Comparison of ENCODE assay signal across 8 cellular contexts in the genomic region with DNA sequence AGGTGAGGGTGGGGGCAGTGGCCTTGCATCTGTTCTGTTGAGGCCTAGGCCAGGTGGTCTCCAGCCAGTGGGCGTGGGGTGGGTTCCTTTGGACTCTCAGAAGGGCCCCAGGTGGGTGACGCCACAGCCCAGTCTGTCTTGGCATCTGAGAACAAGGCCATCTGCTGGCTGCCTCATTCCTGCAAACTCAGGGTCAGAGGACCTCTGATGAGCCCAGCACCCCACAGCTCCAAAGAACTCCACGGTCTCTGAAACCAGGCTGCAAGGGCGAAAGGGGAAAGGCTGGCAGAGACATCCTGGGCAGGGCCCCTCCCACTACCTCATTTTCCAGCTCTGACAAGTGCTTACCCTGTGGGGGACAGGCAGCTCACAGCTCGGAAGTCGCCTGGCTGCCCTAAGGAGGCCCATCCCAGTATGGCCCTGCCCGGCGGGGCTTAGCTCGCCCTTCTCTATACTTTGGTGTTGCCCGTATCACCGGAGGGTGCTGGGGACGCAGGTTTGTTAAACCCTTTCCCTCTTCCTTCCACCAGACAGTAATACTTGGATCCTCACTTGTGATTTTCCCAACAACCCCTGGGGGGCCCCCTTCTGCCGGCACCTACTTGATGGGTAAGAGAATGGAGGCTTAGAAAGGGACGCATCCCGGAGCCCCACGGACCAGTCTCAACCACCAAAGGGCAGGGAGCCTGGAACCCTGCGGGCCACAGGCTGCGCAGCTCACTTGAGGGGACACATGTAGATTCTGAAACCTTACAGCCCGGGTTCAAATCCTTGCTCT. TPM values are rescaled to one million over a fixed set of nuclear protein-coding genes. Genes with fewer than 3 reads are reported as not detected.
DNase-seq lines count a peak whose midpoint lies in the region; FAIRE-seq and TF ChIP-seq lines count a peak whose summit lies in the region.

No MANE protein-coding gene starts in this region.

- no peak overlapping the region for H3K4me2 ChIP-seq in DOHH2 (ENCODE audit: low read length)

- H4K20me1 ChIP-seq in DOHH2 (ENCODE audit: control insufficient read depth, insufficient read depth, low read depth, low read length) = no peaks in the 10 kb centered on the region

- intact Hi-C loops in kidney (cut with DNase I) = no loop called here
- intact Hi-C loops in transverse colon (cut with DNase I; ENCODE audit: low total_unique reads) = no loop called here

- peak; percentile 23 for TF ChIP-seq CTCF in DOHH2 (IDR thresholded peaks at IDR 0.05; ENCODE audit: low read depth, low read length, poor library complexity, severe bottlenecking)
- TF ChIP-seq CTCF in kidney (IDR thresholded peaks at IDR 0.05; ENCODE audit: borderline replicate concordance, extremely low read depth, insufficient read depth) = no peak
- peak in 2 of 5 experiments; percentile 8 to 13 for TF ChIP-seq CTCF in transverse colon (IDR thresholded peaks at IDR 0.05)

- H3K27ac ChIP-seq in DOHH2 (ENCODE audit: low read depth, low read length) (no peak overlapping the region), kidney (ENCODE audit: low read depth in 2 of 2, low read length in 2 of 2) (peak overlapping the region; percentile 14 to 41), transverse colon (peak overlapping the region; percentile 74 to 85 (median 80))

- DNase-seq in LHCN-M2 (ENCODE audit: low read depth) (peak; percentile 47), amniotic epithelial cell (ENCODE audit: low read depth) (peak; percentile 69), kidney (peak; percentile 82), transverse colon (no peak), HPDE6-E6E7 (ENCODE audit: extremely low spot score) (no peak), ureter (ENCODE audit: low spot score) (no peak), GM12892 (ENCODE audit: insufficient read length) (no peak)

- no peak overlapping the region for H3K4me3 ChIP-seq in DOHH2 (ENCODE audit: low read length)
- peak overlapping the region in 1 of 2 donors; percentile 39 for H3K4me3 ChIP-seq in kidney (ENCODE audit: low read length in 2 of 2)
- no peak overlapping the region for H3K4me3 ChIP-seq in transverse colon

- no peaks in the 10 kb centered on the region for H3K4me1 ChIP-seq in DOHH2 (ENCODE audit: control insufficient read depth, low read length)
- H3K4me1 ChIP-seq in kidney (ENCODE audit: control insufficient read depth in 1 of 2, insufficient read depth in 1 of 2, low read depth in 1 of 2, low read length in 2 of 2) = peaks cover 11 to 32% of the 10 kb centered on the region in 2 donors
- H3K4me1 ChIP-seq in transverse colon = peaks cover 30 to 46% (median 38%) of the 10 kb centered on the region in 4 donors

- no peaks in the 10 kb centered on the region for H3K79me2 ChIP-seq in DOHH2 (ENCODE audit: control insufficient read depth, low read length)

- no peak for FAIRE-seq in kidney (lab: Jason Lieb, UNC)
- no peak for FAIRE-seq in GM12892 (lab: Jason Lieb, UNC)

- H3K9ac ChIP-seq in kidney (ENCODE audit: low read length in 2 of 2) = peak overlapping the region in 1 of 2 donors; percentile 68

- H3K9me3 ChIP-seq in DOHH2 (ENCODE audit: control insufficient read depth, insufficient read depth, low read length) (no peaks in the 10 kb centered on the region), kidney (ENCODE audit: control insufficient read depth in 1 of 2, low read length in 2 of 2) (no peaks in the 10 kb centered on the region), transverse colon (no peaks in the 10 kb centered on the region)

- no peaks in the 10 kb centered on the region for H3K36me3 ChIP-seq in DOHH2 (ENCODE audit: control insufficient read depth, low read length)
- no peaks in the 10 kb centered on the region for H3K36me3 ChIP-seq in kidney (ENCODE audit: control insufficient read depth in 1 of 2, insufficient read depth in 2 of 2, low read length in 2 of 2)
- no peaks in the 10 kb centered on the region for H3K36me3 ChIP-seq in transverse colon

- TF ChIP-seq POLR2A in transverse colon (IDR thresholded peaks at IDR 0.05) (no peak), GM12892 (IDR thresholded peaks at IDR 0.05; ENCODE audit: low read depth, low read length) (no peak)

- no peaks in the 10 kb centered on the region for H3K9me2 ChIP-seq in DOHH2 (replicated peaks; ENCODE audit: control insufficient read depth, low read length)

- in situ Hi-C loops in transverse colon (cut with MboI; ENCODE audit: low pct_ligation_motif_present in 1 of 4, low pct_unique_long_range_greater_than_20kb in 1 of 4, low sequenced_read_pairs in 3 of 4) = no loop called here

- no peaks in the 10 kb centered on the region for H3F3A ChIP-seq in DOHH2 (ENCODE audit: control insufficient read depth, insufficient read depth)

- H3K27me3 ChIP-seq in DOHH2 (ENCODE audit: control insufficient read depth, low read length) = peaks cover 5% of the 10 kb centered on the region
- H3K27me3 ChIP-seq in transverse colon = peaks cover 13% of the 10 kb centered on the region

- 60 to 80% methylated on average over 1 to 19 of the region's 19 CpGs for WGBS in transverse colon (ENCODE audit: low coverage in 1 of 2), 2 donors

- no peak for TF ChIP-seq EP300 in transverse colon (IDR thresholded peaks at IDR 0.05; ENCODE audit: low read depth)

RNA-seq across cellular contexts. Expression of a gene that starts 10.9 kb away (rescaled TPM):
- total RNA-seq in LHCN-M2 (2014; rRNA removed) (not detected in 2 replicates), kidney (2.9 TPM), transverse colon (10 to 100 TPM in 2 of 4 donors, 1 to 10 TPM in 2; 3.8 to 15.7 (median 10.3) TPM), ureter (5.3 TPM)
- polyA plus RNA-seq in LHCN-M2 (2012) = not detected
- 2.3 TPM for polyA plus RNA-seq in kidney (ENCODE audit: insufficient read depth, low read depth, low replicate concordance)
- polyA plus RNA-seq in GM12892 (2012; ENCODE audit: missing spikeins) = 0.51 TPM

Comparison
In these comparisons a context has a peak if more than half of its experiments do, and no peak if none do; other contexts are left out.
1. DNase-seq: peak in LHCN-M2 (single experiment), amniotic epithelial cell (single experiment) and kidney (single experiment); none in transverse colon (single experiment), HPDE6-E6E7 (single experiment), ureter (single experiment) and GM12892 (single experiment).